In the genomic region with DNA sequence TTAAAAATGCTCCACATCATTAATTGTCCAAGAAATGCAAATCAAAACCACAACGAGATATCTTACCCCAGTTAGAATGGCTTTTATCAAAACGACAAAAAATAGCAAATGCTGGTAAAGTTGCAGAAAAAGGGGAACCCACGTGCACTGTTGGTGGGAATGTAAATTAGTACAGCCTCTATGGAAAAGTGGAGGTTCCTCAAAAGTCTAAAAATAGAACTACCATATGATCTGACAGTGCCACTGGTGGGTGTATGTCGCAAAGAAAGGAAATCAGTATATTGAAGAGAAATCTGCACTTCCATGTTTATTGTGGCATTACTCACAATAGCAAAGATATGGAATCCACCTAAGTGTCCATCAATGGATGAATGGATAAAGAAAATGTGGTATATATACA, we compare ENCODE assay signal across 20 cellular contexts. TPM values are rescaled to one million over a fixed set of nuclear protein-coding genes. Genes with fewer than 3 reads are reported as not detected.
DNase-seq lines count a peak whose midpoint lies in the region; ATAC-seq, FAIRE-seq and TF ChIP-seq lines count a peak whose summit lies in the region.
"Had no signal": no experiment of that assay in that cellular context is flagged by ENCODE, and none has a peak within 500 bp of the region (broad histone marks: within the 10 kb centered on the region; RNA-seq: fewer than 3 reads in every experiment).

No MANE protein-coding gene starts in this region.

- no peak for TF ChIP-seq RAD21 in SK-N-SH (IDR thresholded peaks at IDR 0.05; ENCODE audit: low read length)

- H4K20me1 ChIP-seq in SK-N-SH (ENCODE audit: insufficient read depth), result no peaks in the 10 kb centered on the region
- no peaks in the 10 kb centered on the region for H4K20me1 ChIP-seq in endothelial cell of umbilical vein (replicated peaks; ENCODE audit: control insufficient read depth, extremely low read depth, insufficient read depth, low read length)

- peaks cover 5% of the 10 kb centered on the region for H3F3A ChIP-seq in SK-N-SH (replicated peaks; ENCODE audit: insufficient read depth)

- no peak overlapping the region for H3K27ac Mint-ChIP-seq in activated T-cell treated with anti-CD3 and anti-CD28 coated beads, Interleukin-2, amount 50 U/mL, for 72 hours
- no peak overlapping the region for H3K27ac Mint-ChIP-seq in activated CD8-positive, alpha-beta T cell treated with anti-CD3 and anti-CD28 coated beads, Interleukin-2, amount 10 ng/mL, durations not matched to agents 7 days and 5 days
- H3K27ac Mint-ChIP-seq: CD4-positive, alpha-beta memory T cell had no signal

- intact Hi-C loops in endothelial cell of umbilical vein (cut with micrococcal nuclease) (no loop called here), upper lobe of right lung (cut with DNase I) (no loop called here)

- H3K9me3 ChIP-seq in SK-N-SH (no peaks in the 10 kb centered on the region), endothelial cell of umbilical vein (replicated peaks; ENCODE audit: control insufficient read depth, insufficient read depth, low read length) (no peaks in the 10 kb centered on the region), upper lobe of right lung (no peaks in the 10 kb centered on the region)
- H3K9me3 ChIP-seq: Peyer's patch, SJCRH30 had no signal

- peaks cover 4 to 5% of the 10 kb centered on the region in 2 donors for H3K36me3 Mint-ChIP-seq in activated T-cell treated with anti-CD3 and anti-CD28 coated beads, Interleukin-2, amount 50 U/mL, for 72 hours (ENCODE audit: insufficient read depth in 2 of 2)
- H3K36me3 Mint-ChIP-seq in activated CD8-positive, alpha-beta T cell treated with anti-CD3 and anti-CD28 coated beads, Interleukin-2, amount 10 ng/mL, durations not matched to agents 7 days and 5 days (ENCODE audit: low read depth), result no peaks in the 10 kb centered on the region
- H3K36me3 Mint-ChIP-seq: CD4-positive, alpha-beta memory T cell had no signal

- no peak for DNase-seq in SK-N-SH
- DNase-seq in NOMO-1 (lab: John Stamatoyannopoulos, UW; ENCODE audit: unreplicated experiment in 2 of 2), result peak; percentile 49 to 65
- DNase-seq in endothelial cell of umbilical vein (ENCODE audit: low read depth, low spot score), result no peak
- no peak for DNase-seq in upper lobe of right lung
- no peak for DNase-seq in activated T-cell treated with anti-CD3 and anti-CD28 coated beads, Interleukin-2, amount 50 U/mL, for 72 hours
- DNase-seq in ACHN, result no peak
- DNase-seq in activated CD8-positive, alpha-beta T cell treated with anti-CD3 and anti-CD28 coated beads, Interleukin-2, amount 10 ng/mL, durations not matched to agents 7 days and 5 days, result no peak
- DNase-seq: 8988T; CD4-positive, alpha-beta memory T cell; DMS79; GM23248; IMR-90; NCI-H1092 treated with DMSO at 0.1 percent for 48 hours; NCI-H1694 treated with DMSO at 0.1 percent for 48 hours; NCI-H345; NCI-H69; NK-92 treated with Interleukin-12 subunit alpha and Interleukin-12 subunit beta, amount 100 ng/mL, for 24 hours; Peyer's patch; SJCRH30 had no signal

- no peaks in the 10 kb centered on the region for H3K36me3 ChIP-seq in SK-N-SH (replicated peaks in 1 of 2; ENCODE audit: control insufficient read depth in 1 of 2, insufficient read depth in 2 of 2, low read length in 1 of 2)
- H3K36me3 ChIP-seq in endothelial cell of umbilical vein (ENCODE audit: control insufficient read depth in 2 of 2, extremely low read depth in 1 of 2, insufficient read depth in 2 of 2, low read length in 2 of 2), result no peaks in the 10 kb centered on the region
- no peaks in the 10 kb centered on the region for H3K36me3 ChIP-seq in upper lobe of right lung
- H3K36me3 ChIP-seq: Peyer's patch, SJCRH30 had no signal

- no peak for TF ChIP-seq EP300 in SK-N-SH (IDR thresholded peaks at IDR 0.05; ENCODE audit: borderline replicate concordance in 1 of 2, low read depth in 1 of 2, low read length in 1 of 2)

- H3K27me3 ChIP-seq in SK-N-SH (ENCODE audit: insufficient read depth) (no peaks in the 10 kb centered on the region), endothelial cell of umbilical vein (ENCODE audit: control insufficient read depth in 2 of 2, insufficient read depth in 2 of 2, low read length in 2 of 2) (peaks cover 0 to 2% of the 10 kb centered on the region in 2 experiments), upper lobe of right lung (no peaks in the 10 kb centered on the region)
- H3K27me3 ChIP-seq: Peyer's patch, SJCRH30 had no signal

- H3K9me1 ChIP-seq in endothelial cell of umbilical vein (replicated peaks; ENCODE audit: control insufficient read depth, extremely low read depth, insufficient read depth, low read length), result no peaks in the 10 kb centered on the region

- CTCF ChIA-PET in SK-N-SH (lab: Yijun Ruan, JAX) (no interaction called here), endothelial cell of umbilical vein (lab: Charles Lee) (no interaction called here)
- CTCF ChIA-PET in activated CD8-positive, alpha-beta T cell treated with anti-CD3 and anti-CD28 coated beads, Interleukin-2, amount 10 ng/mL, durations not matched to agents 7 days and 5 days (lab: Charles Lee), result no interaction called here

- BruUV-seq in endothelial cell of umbilical vein (replicated peaks; lab: Mats Ljungman, UMichigan), result no TSS peak

- H3K4me3 ChIP-seq in SK-N-SH (ENCODE audit: low read depth in 2 of 2, low read length in 1 of 2) (no peak overlapping the region), endothelial cell of umbilical vein (replicated peaks in 1 of 3; ENCODE audit: insufficient read depth in 1 of 3, low read depth in 1 of 3, low read length in 3 of 3) (no peak overlapping the region), upper lobe of right lung (no peak overlapping the region)
- H3K4me3 ChIP-seq: GM23248, Peyer's patch, SJCRH30 had no signal

- TF ChIP-seq POLR2A in endothelial cell of umbilical vein (IDR thresholded peaks at IDR 0.05; ENCODE audit: low read depth, low read length), result no peak

- H3K9ac ChIP-seq in SK-N-SH (no peak overlapping the region), endothelial cell of umbilical vein (replicated peaks; ENCODE audit: extremely low read depth, insufficient read depth, low read length) (no peak overlapping the region)
- H3K9ac ChIP-seq: GM23248 had no signal

- FAIRE-seq in endothelial cell of umbilical vein (lab: Jason Lieb, UNC), result peak; percentile 44

- H3K9me3 Mint-ChIP-seq in activated T-cell treated with anti-CD3 and anti-CD28 coated beads, Interleukin-2, amount 50 U/mL, for 72 hours, result peaks cover 2 to 3% of the 10 kb centered on the region in 2 donors
- H3K9me3 Mint-ChIP-seq in activated CD8-positive, alpha-beta T cell treated with anti-CD3 and anti-CD28 coated beads, Interleukin-2, amount 10 ng/mL, durations not matched to agents 7 days and 5 days (ENCODE audit: insufficient read depth), result no peaks in the 10 kb centered on the region

- no peaks in the 10 kb centered on the region for H3K4me1 Mint-ChIP-seq in activated T-cell treated with anti-CD3 and anti-CD28 coated beads, Interleukin-2, amount 50 U/mL, for 72 hours (ENCODE audit: low read depth)
- H3K4me1 Mint-ChIP-seq in activated CD8-positive, alpha-beta T cell treated with anti-CD3 and anti-CD28 coated beads, Interleukin-2, amount 10 ng/mL, durations not matched to agents 7 days and 5 days (ENCODE audit: low read depth), result no peaks in the 10 kb centered on the region
- H3K4me1 Mint-ChIP-seq: CD4-positive, alpha-beta memory T cell had no signal

- no peaks in the 10 kb centered on the region; a peak in 1 of 4 replicates for H3K4me1 ChIP-seq in SK-N-SH (ENCODE audit: control insufficient read depth in 1 of 2, insufficient read depth in 2 of 2, low read depth in 1 of 2, low read length in 1 of 2)
- no peaks in the 10 kb centered on the region for H3K4me1 ChIP-seq in endothelial cell of umbilical vein (ENCODE audit: control insufficient read depth, extremely low read depth, insufficient read depth, low read length)
- no peaks in the 10 kb centered on the region for H3K4me1 ChIP-seq in upper lobe of right lung
- H3K4me1 ChIP-seq: Peyer's patch, SJCRH30 had no signal

- H3K9me2 ChIP-seq in SK-N-SH, result no peaks in the 10 kb centered on the region

- in situ Hi-C loops in ACHN (cut with HindIII; ENCODE audit: low pct_ligation_motif_present, low pct_unique_long_range_greater_than_20kb, low sequenced_read_pairs), result no loop called here

- ATAC-seq in SK-N-SH treated with all-trans-retinoic acid at 6 μM for 48 hours, result no peak
- peak; percentile 84 for ATAC-seq in upper lobe of right lung
- no peak for ATAC-seq in activated T-cell treated with anti-CD3 and anti-CD28 coated beads, Interleukin-2, amount 50 U/mL, for 72 hours (replicated peaks in 1 of 2)
- no peak for ATAC-seq in activated CD8-positive, alpha-beta T cell treated with anti-CD3 and anti-CD28 coated beads, Interleukin-2, amount 10 ng/mL, durations not matched to agents 7 days and 5 days

- no peak overlapping the region for H3K27ac ChIP-seq in SK-N-SH (ENCODE audit: low read depth in 2 of 2, low read length in 1 of 2)
- H3K27ac ChIP-seq in endothelial cell of umbilical vein (ENCODE audit: insufficient read depth, low read depth, low read length), result no peak overlapping the region
- no peak overlapping the region for H3K27ac ChIP-seq in upper lobe of right lung
- H3K27ac ChIP-seq: GM23248, Peyer's patch, SJCRH30 had no signal

- 89% methylated on average over 4 of the region's 4 CpGs for WGBS in SK-N-SH (ENCODE audit: low lambda C conversion rate)

- H3K4me2 ChIP-seq in SK-N-SH (no peak overlapping the region), endothelial cell of umbilical vein (ENCODE audit: insufficient read depth, low read length) (no peak overlapping the region)

- dilution Hi-C loops in endothelial cell of umbilical vein (cut with MboI; ENCODE audit: extremely low pct_ligation_motif_present, low sequenced_read_pairs), result no loop called here

- H2AFZ ChIP-seq in SK-N-SH (ENCODE audit: low read depth), result no peak overlapping the region
- no peak overlapping the region for H2AFZ ChIP-seq in endothelial cell of umbilical vein (ENCODE audit: low read depth, low read length)
- H2AFZ ChIP-seq: GM23248 had no signal

- TF ChIP-seq CTCF in SK-N-SH (IDR thresholded peaks at IDR 0.05) (no peak), endothelial cell of umbilical vein (IDR thresholded peaks at IDR 0.05; ENCODE audit: extremely low read depth in 1 of 2, insufficient read depth in 1 of 2, low read depth in 1 of 2, low read length in 2 of 2) (no peak), upper lobe of right lung (IDR thresholded peaks at IDR 0.05) (no peak)

- no peaks in the 10 kb centered on the region for H3K79me2 ChIP-seq in SK-N-SH (ENCODE audit: insufficient read depth)
- H3K79me2 ChIP-seq in endothelial cell of umbilical vein (ENCODE audit: control insufficient read depth, insufficient read depth, low read length), result no peaks in the 10 kb centered on the region

- no peak overlapping the region for H3K4me3 Mint-ChIP-seq in activated T-cell treated with anti-CD3 and anti-CD28 coated beads, Interleukin-2, amount 50 U/mL, for 72 hours
- no peak overlapping the region for H3K4me3 Mint-ChIP-seq in activated CD8-positive, alpha-beta T cell treated with anti-CD3 and anti-CD28 coated beads, Interleukin-2, amount 10 ng/mL, durations not matched to agents 7 days and 5 days
- H3K4me3 Mint-ChIP-seq: CD4-positive, alpha-beta memory T cell had no signal

- H3K27me3 Mint-ChIP-seq in activated T-cell treated with anti-CD3 and anti-CD28 coated beads, Interleukin-2, amount 50 U/mL, for 72 hours (ENCODE audit: low read depth), result peaks cover 6% of the 10 kb centered on the region
- H3K27me3 Mint-ChIP-seq in activated CD8-positive, alpha-beta T cell treated with anti-CD3 and anti-CD28 coated beads, Interleukin-2, amount 10 ng/mL, durations not matched to agents 7 days and 5 days (ENCODE audit: low read depth), result peaks cover 4% of the 10 kb centered on the region

- POLR2A ChIA-PET in SK-N-SH (lab: Yijun Ruan, JAX) (no interaction called here), endothelial cell of umbilical vein (lab: Charles Lee) (no interaction called here)
- POLR2A ChIA-PET in activated CD8-positive, alpha-beta T cell treated with anti-CD3 and anti-CD28 coated beads, Interleukin-2, amount 10 ng/mL, durations not matched to agents 7 days and 5 days (lab: Charles Lee), result no interaction called here

RNA-seq across cellular contexts. Expression of a gene that starts 38.2 kb away (rescaled TPM):
- polyA plus RNA-seq in SK-N-SH (2012; rRNA removed) (1.9 and 2.0 TPM in 2 replicates), endothelial cell of umbilical vein (3.0 and 3.7 TPM in 2 replicates)
- polyA plus RNA-seq in SK-N-SH (2012; cell fraction: cytosol; rRNA removed), result 1.9 and 2.0 TPM in 2 replicates
- polyA plus RNA-seq in SK-N-SH (2012; cell fraction: nucleus; rRNA removed), result 4.1 and 5.0 TPM in 2 replicates
- total RNA-seq in endothelial cell of umbilical vein (17.7 and 18.8 TPM in 2 replicates), upper lobe of right lung (29.0 TPM)
- 4.4 and 4.7 TPM in 2 replicates for polyA plus RNA-seq in endothelial cell of umbilical vein (2011; cell fraction: cytosol; rRNA removed)
- 10.3 and 10.5 TPM in 2 replicates for polyA plus RNA-seq in endothelial cell of umbilical vein (2011; cell fraction: nucleus; rRNA removed)
- 7.6 and 7.8 TPM in 2 replicates for polyA plus RNA-seq in endothelial cell of umbilical vein (2012)
- 14.8 and 14.9 TPM in 2 replicates for polyA minus RNA-seq in endothelial cell of umbilical vein
- polyA minus RNA-seq in endothelial cell of umbilical vein (2011; cell fraction: cytosol; rRNA and poly(A)+ RNA removed), result 11.3 TPM
- 24.3 and 25.1 TPM in 2 replicates for polyA minus RNA-seq in endothelial cell of umbilical vein (2011; cell fraction: nucleus; rRNA and poly(A)+ RNA removed)
- total RNA-seq in activated T-cell treated with anti-CD3 and anti-CD28 coated beads, Interleukin-2, amount 50 U/mL, for 72 hours, result 1 to 10 TPM in 1 of 2 donors, under 1 TPM in 1; 0.35 to 1.0 TPM
- 1 to 10 TPM; 2.5 to 2.9 TPM for total RNA-seq in activated CD8-positive, alpha-beta T cell treated with anti-CD3 and anti-CD28 coated beads, Interleukin-2, amount 10 ng/mL, durations not matched to agents 7 days and 5 days

Comparison
In these comparisons a context has a peak if more than half of its experiments do, and no peak if none do; other contexts are left out.
1. DNase-seq: peak in NOMO-1 (2 of 2); none in SK-N-SH (single experiment), endothelial cell of umbilical vein (single experiment), upper lobe of right lung (single experiment), activated T-cell treated with anti-CD3 and anti-CD28 coated beads, Interleukin-2, amount 50 U/mL, for 72 hours (0 of 2), ACHN (single experiment) and activated CD8-positive, alpha-beta T cell treated with anti-CD3 and anti-CD28 coated beads, Interleukin-2, amount 10 ng/mL, durations not matched to agents 7 days and 5 days (single experiment).